36 cellular contexts compared by ENCODE assay signal in genomic region chr7:52475192-52475591, GRCh38.
"Had no signal": no experiment of that assay in that cellular context is flagged by ENCODE, and none has a peak within 500 bp of the region (broad histone marks: within the 10 kb centered on the region; RNA-seq: fewer than 3 reads in every experiment).

No MANE protein-coding gene starts in this region.

- H3K27me3 ChIP-seq: adrenal gland, body of pancreas, esophagus muscularis mucosa, foreskin keratinocyte, gastrocnemius medialis, heart left ventricle had no signal

- H3K27ac ChIP-seq: adrenal gland, body of pancreas, esophagus muscularis mucosa, foreskin keratinocyte, gastrocnemius medialis, heart left ventricle, WERI-Rb-1 had no signal

- H3K4me1 Mint-ChIP-seq: activated B cell treated with CpG ODN at 0.5 μM for 24 hours; activated naive CD4-positive, alpha-beta T cell treated with anti-CD3 and anti-CD28 coated beads, Interleukin-2, amount 50 U/mL, for 24 hours; activated naive CD8-positive, alpha-beta T cell treated with anti-CD3 and anti-CD28 coated beads for 36 hours; activated naive CD8-positive, alpha-beta T cell treated with anti-CD3 and anti-CD28 coated beads, Interleukin-2, amount 50 U/mL, for 24 hours; T-helper 17 cell had no signal

- H3K36me3 ChIP-seq: adrenal gland, esophagus muscularis mucosa, gastrocnemius medialis, heart left ventricle, WERI-Rb-1 had no signal

- ATAC-seq: activated CD4-positive, CD25-positive, alpha-beta regulatory T cell treated with anti-CD3 and anti-CD28 coated beads, Interleukin-2, amount 50 U/mL, for 24 hours; activated CD8-positive, alpha-beta T cell treated with anti-CD3 and anti-CD28 coated beads for 36 hours; activated naive CD8-positive, alpha-beta T cell treated with anti-CD3 and anti-CD28 coated beads, Interleukin-2, amount 50 U/mL, for 24 hours; body of pancreas; effector memory CD8-positive, alpha-beta T cell; foreskin keratinocyte; gastrocnemius medialis; heart left ventricle; T-helper 17 cell had no signal

- H3K27me3 Mint-ChIP-seq: activated B cell treated with CpG ODN at 0.5 μM for 24 hours; activated CD8-positive, alpha-beta T cell treated with anti-CD3 and anti-CD28 coated beads for 36 hours; activated naive CD4-positive, alpha-beta T cell treated with anti-CD3 and anti-CD28 coated beads, Interleukin-2, amount 50 U/mL, for 24 hours; activated naive CD8-positive, alpha-beta T cell treated with anti-CD3 and anti-CD28 coated beads for 36 hours; activated naive CD8-positive, alpha-beta T cell treated with anti-CD3 and anti-CD28 coated beads, Interleukin-2, amount 50 U/mL, for 24 hours; effector memory CD8-positive, alpha-beta T cell; T-helper 17 cell had no signal

- H3K36me3 Mint-ChIP-seq: activated naive CD4-positive, alpha-beta T cell treated with anti-CD3 and anti-CD28 coated beads, Interleukin-2, amount 50 U/mL, for 24 hours; activated naive CD8-positive, alpha-beta T cell treated with anti-CD3 and anti-CD28 coated beads for 36 hours had no signal

- H3K4me3 Mint-ChIP-seq: activated B cell treated with CpG ODN at 0.5 μM for 24 hours; activated CD8-positive, alpha-beta T cell treated with anti-CD3 and anti-CD28 coated beads for 36 hours; activated naive CD4-positive, alpha-beta T cell treated with anti-CD3 and anti-CD28 coated beads for 36 hours; activated naive CD4-positive, alpha-beta T cell treated with anti-CD3 and anti-CD28 coated beads, Interleukin-2, amount 50 U/mL, for 24 hours; activated naive CD8-positive, alpha-beta T cell treated with anti-CD3 and anti-CD28 coated beads for 36 hours; activated naive CD8-positive, alpha-beta T cell treated with anti-CD3 and anti-CD28 coated beads, Interleukin-2, amount 50 U/mL, for 24 hours; activated T-helper 1 cell treated with anti-CD3 and anti-CD28 coated beads, Interleukin-12 subunit alpha, Interleukin-12 subunit beta, Interleukin-2, Interleukin-4 antibody, amounts not matched to agents 30 ng/mL and 10 ng/mL and 1 ng/mL, durations not matched to agents 14 hours and 24 hours and 36 hours; effector memory CD8-positive, alpha-beta T cell; T-helper 17 cell; T-helper 2 cell treated with Interferon-gamma antibody and Interleukin-4, amounts not matched to agents 5 μg/mL and 100 μg/mL, for 36 hours had no signal

- H3K27ac Mint-ChIP-seq: activated B cell treated with CpG ODN at 0.5 μM for 24 hours; activated CD8-positive, alpha-beta T cell treated with anti-CD3 and anti-CD28 coated beads for 36 hours; activated naive CD4-positive, alpha-beta T cell treated with anti-CD3 and anti-CD28 coated beads for 36 hours; activated naive CD4-positive, alpha-beta T cell treated with anti-CD3 and anti-CD28 coated beads, Interleukin-2, amount 50 U/mL, for 24 hours; activated naive CD8-positive, alpha-beta T cell treated with anti-CD3 and anti-CD28 coated beads for 36 hours; activated naive CD8-positive, alpha-beta T cell treated with anti-CD3 and anti-CD28 coated beads, Interleukin-2, amount 50 U/mL, for 24 hours; activated T-helper 1 cell treated with anti-CD3 and anti-CD28 coated beads, Interleukin-12 subunit alpha, Interleukin-12 subunit beta, Interleukin-2, Interleukin-4 antibody, amounts not matched to agents 30 ng/mL and 10 ng/mL and 1 ng/mL, durations not matched to agents 14 hours and 24 hours and 36 hours; activated T-helper 2 cell treated with anti-CD3 and anti-CD28 coated beads, Interferon-gamma antibody, Interleukin-2, Interleukin-4, amounts not matched to agents 10 μg/mL and 5 μg/mL and 100 μg/mL, durations not matched to agents 14 hours and 24 hours and 36 hours; effector memory CD8-positive, alpha-beta T cell; T-helper 17 cell; T-helper 2 cell treated with Interferon-gamma antibody and Interleukin-4, amounts not matched to agents 5 μg/mL and 100 μg/mL, for 36 hours had no signal

- FAIRE-seq: colon had no signal

- DNase-seq: activated B cell treated with CpG ODN at 0.5 μM for 24 hours; activated CD4-positive, alpha-beta T cell treated with anti-CD3 and anti-CD28 coated beads for 48 hours; activated CD4-positive, alpha-beta T cell treated with anti-CD3 and anti-CD28 coated beads, Interleukin-2, amount 50 U/mL, for 1 hour; activated CD4-positive, alpha-beta T cell treated with anti-CD3 and anti-CD28 coated beads, Interleukin-2, amount 50 U/mL, for 48 hours; activated CD8-positive, alpha-beta memory T cell treated with anti-CD3 and anti-CD28 coated beads for 24 hours; activated CD8-positive, alpha-beta T cell treated with anti-CD3 and anti-CD28 coated beads for 36 hours; activated effector memory CD4-positive, alpha-beta T cell treated with anti-CD3 and anti-CD28 coated beads, Interleukin-2, amount 50 U/mL, for 16 hours; activated naive CD4-positive, alpha-beta T cell treated with anti-CD3 and anti-CD28 coated beads for 36 hours; activated naive CD8-positive, alpha-beta T cell treated with anti-CD3 and anti-CD28 coated beads for 36 hours; activated naive CD8-positive, alpha-beta T cell treated with anti-CD3 and anti-CD28 coated beads, Interleukin-2, amount 50 U/mL, for 24 hours; activated T-cell treated with anti-CD3 and anti-CD28 coated beads, Interleukin-2, amount 50 U/mL, for 1 hour; activated T-cell treated with anti-CD3 and anti-CD28 coated beads, Interleukin-2, amount 50 U/mL, for 48 hours; adrenal gland; amygdala; aorta; body of pancreas; caudate nucleus; cortex of kidney; dermis blood vessel endothelial cell; effector CD4-positive, alpha-beta T cell; effector memory CD8-positive, alpha-beta T cell; erythroblast; foreskin keratinocyte; gastrocnemius medialis; glutamatergic neuron; heart left ventricle; T-helper 17 cell; T1000; WERI-Rb-1 had no signal

- H3K4me3 ChIP-seq: adrenal gland, body of pancreas, esophagus muscularis mucosa, gastrocnemius medialis, heart left ventricle had no signal

- H3K9me3 ChIP-seq: adrenal gland, body of pancreas, esophagus muscularis mucosa, gastrocnemius medialis had no signal

- H3K4me1 ChIP-seq: adrenal gland, body of pancreas, esophagus muscularis mucosa, foreskin keratinocyte, gastrocnemius medialis, heart left ventricle had no signal
